ENCODE assay signal across 26 cellular contexts in the genomic region with DNA sequence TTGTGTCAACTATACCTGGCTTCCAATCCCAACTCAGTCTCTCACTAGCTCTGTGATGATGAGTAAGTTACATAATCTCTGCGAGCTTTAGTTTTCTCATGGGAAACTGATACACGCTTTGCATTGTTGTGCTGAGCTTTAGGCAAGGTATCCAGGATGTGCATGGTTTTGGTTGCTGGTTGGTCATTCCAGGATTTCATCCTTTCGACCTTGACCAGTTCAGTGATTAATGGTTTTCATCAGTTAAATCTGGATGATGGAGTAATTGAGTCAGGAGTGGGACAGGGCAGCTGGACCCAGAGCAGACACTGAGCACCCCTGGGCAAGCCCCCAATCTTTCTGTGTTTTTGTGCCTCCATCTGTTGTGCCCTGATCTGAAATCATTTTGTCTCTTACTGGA.
DNase-seq lines count a peak whose midpoint lies in the region; ATAC-seq, FAIRE-seq and TF ChIP-seq lines count a peak whose summit lies in the region.
"Had no signal": no experiment of that assay in that cellular context is flagged by ENCODE, and none has a peak within 500 bp of the region (broad histone marks: within the 10 kb centered on the region; RNA-seq: fewer than 3 reads in every experiment).

No MANE protein-coding gene starts in this region.

- peaks cover 36 to 43% of the 10 kb centered on the region in 2 donors for H3K4me1 Mint-ChIP-seq in stimulated activated naive B cell treated with anti-CD40 and anti-IgM and Interleukin-4, amounts not matched to agents 10 μg/mL and 1 μg/mL and 100 μg/mL, for 72 hours
- no peaks in the 10 kb centered on the region for H3K4me1 Mint-ChIP-seq in natural killer cell
- H3K4me1 Mint-ChIP-seq: CD4-positive, alpha-beta memory T cell had no signal

- H3K4me3 ChIP-seq in vagina, result no peak overlapping the region
- H3K4me3 ChIP-seq: A549, K562, PC-9, SJSA1 had no signal

- no peaks in the 10 kb centered on the region for H3K27me3 ChIP-seq in vagina
- H3K27me3 ChIP-seq: SJSA1 had no signal

- intact Hi-C loops in natural killer cell (cut with micrococcal nuclease) (no loop called here), vagina (cut with DNase I) (no loop called here)

- peaks cover 3 to 4% of the 10 kb centered on the region in 2 donors for H3K36me3 Mint-ChIP-seq in stimulated activated naive B cell treated with anti-CD40 and anti-IgM and Interleukin-4, amounts not matched to agents 10 μg/mL and 1 μg/mL and 100 μg/mL, for 72 hours
- no peaks in the 10 kb centered on the region for H3K36me3 Mint-ChIP-seq in natural killer cell
- H3K36me3 Mint-ChIP-seq: CD4-positive, alpha-beta memory T cell had no signal

- H3K4me3 Mint-ChIP-seq in stimulated activated naive B cell treated with anti-CD40 and anti-IgM and Interleukin-4, amounts not matched to agents 10 μg/mL and 1 μg/mL and 100 μg/mL, for 72 hours, result no peak overlapping the region
- H3K4me3 Mint-ChIP-seq in natural killer cell, result no peak overlapping the region

- ATAC-seq in HG02610 (IDR thresholded peaks at IDR 0.05; ENCODE audit: unreplicated experiment), result peak; percentile 24
- ATAC-seq in stimulated activated naive B cell treated with anti-CD40 and anti-IgM and Interleukin-4, amounts not matched to agents 10 μg/mL and 1 μg/mL and 100 μg/mL, for 72 hours (replicated peaks), result no peak
- ATAC-seq in natural killer cell, result no peak
- no peak for ATAC-seq in HG02642 (IDR thresholded peaks at IDR 0.05; ENCODE audit: poor library complexity, unreplicated experiment)
- ATAC-seq: A549, HepG2, K562 had no signal

- peak; percentile 58 for TF ChIP-seq POLR2A in GM12892 (IDR thresholded peaks at IDR 0.05; ENCODE audit: low read depth, low read length)
- no peak for TF ChIP-seq POLR2A in vagina (IDR thresholded peaks at IDR 0.05)

- no peak for FAIRE-seq in GM12892 (lab: Jason Lieb, UNC)
- FAIRE-seq: A549, H54, HepG2, K562 had no signal

- H3K27ac ChIP-seq in VCaP (peak overlapping the region; percentile 88), vagina (no peak overlapping the region)
- H3K27ac ChIP-seq: A549, PC-9, SJSA1 had no signal

- H3K27ac Mint-ChIP-seq in stimulated activated naive B cell treated with anti-CD40 and anti-IgM and Interleukin-4, amounts not matched to agents 10 μg/mL and 1 μg/mL and 100 μg/mL, for 72 hours, result peak overlapping the region; percentile 16
- H3K27ac Mint-ChIP-seq in natural killer cell, result no peak overlapping the region
- H3K27ac Mint-ChIP-seq: CD4-positive, alpha-beta memory T cell had no signal

- TF ChIP-seq CTCF in VCaP (conservative IDR thresholded peaks at IDR 0.05) (no peak), natural killer cell (IDR thresholded peaks at IDR 0.05) (no peak), vagina (IDR thresholded peaks at IDR 0.05) (no peak)

- peaks cover 9 to 20% of the 10 kb centered on the region in 2 donors for H3K9me3 Mint-ChIP-seq in stimulated activated naive B cell treated with anti-CD40 and anti-IgM and Interleukin-4, amounts not matched to agents 10 μg/mL and 1 μg/mL and 100 μg/mL, for 72 hours
- H3K9me3 Mint-ChIP-seq in natural killer cell, result peaks cover 0 to 2% of the 10 kb centered on the region in 2 donors

- DNase-seq in GM12892 (ENCODE audit: insufficient read length), result no peak
- DNase-seq in stimulated activated naive B cell treated with anti-CD40 and anti-IgM and Interleukin-4, amounts not matched to agents 10 μg/mL and 1 μg/mL and 100 μg/mL, for 72 hours, result no peak
- DNase-seq in NCI-H2081 (lab: John Stamatoyannopoulos, UW), result no peak
- no peak for DNase-seq in natural killer cell
- no peak for DNase-seq in vagina (ENCODE audit: extremely low spot score in 2 of 2)
- DNase-seq: C1 segment of cervical spinal cord; CD4-positive, alpha-beta memory T cell; Kasumi-1; MV-4-11; NCI-H1105; NCI-H1436 treated with DMSO at 0.1 percent for 48 hours; NCI-H187 treated with DMSO at 0.1 percent for 48 hours; NCI-H446; NCI-H524 treated with DMSO at 0.1 percent for 48 hours; NCI-H774; PC-9; Right ventricle myocardium superior; RPMI8226 had no signal

- H3K36me3 ChIP-seq in vagina, result no peaks in the 10 kb centered on the region
- H3K36me3 ChIP-seq: SJSA1 had no signal

- no peaks in the 10 kb centered on the region for H3K4me1 ChIP-seq in vagina
- H3K4me1 ChIP-seq: A549 had no signal

- H3K9me3 ChIP-seq in vagina, result no peaks in the 10 kb centered on the region
- H3K9me3 ChIP-seq: A549, SJSA1 had no signal

- peaks cover 0 to 4% of the 10 kb centered on the region in 2 donors for H3K27me3 Mint-ChIP-seq in stimulated activated naive B cell treated with anti-CD40 and anti-IgM and Interleukin-4, amounts not matched to agents 10 μg/mL and 1 μg/mL and 100 μg/mL, for 72 hours
- no peaks in the 10 kb centered on the region for H3K27me3 Mint-ChIP-seq in natural killer cell (ENCODE audit: low read depth in 2 of 2)
- H3K27me3 Mint-ChIP-seq: CD4-positive, alpha-beta memory T cell had no signal
